1 cellular context compared by ENCODE assay signal in genomic region chr17:66775881-66776400, GRCh38.
TF ChIP-seq lines count a peak whose summit lies in the region.

No MANE protein-coding gene starts in this region.

TF ChIP-seq in SK-N-SH treated with all-trans-retinoic acid at 6 μM for 48 hours, 23 proteins besides CTCF, POLR2A, EP300 and RAD21 (continued from another document):
- TF ChIP-seq POU6F1 (CRISPR knock-in tag; IDR thresholded peaks at IDR 0.05; ENCODE audit: borderline replicate concordance, low read depth): no peak
- no peak for TF ChIP-seq GLIS3 (CRISPR knock-in tag; IDR thresholded peaks at IDR 0.05)
- no peak for TF ChIP-seq ARNTL (CRISPR knock-in tag; IDR thresholded peaks at IDR 0.05; ENCODE audit: borderline replicate concordance, low read depth)
- TF ChIP-seq CSDC2 (CRISPR knock-in tag; IDR thresholded peaks at IDR 0.05): no peak
- TF ChIP-seq ZNF70 (CRISPR knock-in tag; IDR thresholded peaks at IDR 0.05): no peak
- no peak for TF ChIP-seq PPARA (CRISPR knock-in tag; IDR thresholded peaks at IDR 0.05; ENCODE audit: borderline replicate concordance)
- TF ChIP-seq SNAI2 (CRISPR knock-in tag; IDR thresholded peaks at IDR 0.05): no peak
- no peak for TF ChIP-seq ZFP30 (CRISPR knock-in tag; IDR thresholded peaks at IDR 0.05)
- TF ChIP-seq RARB (CRISPR knock-in tag; IDR thresholded peaks at IDR 0.05): no peak
- TF ChIP-seq PATZ1 (CRISPR knock-in tag; IDR thresholded peaks at IDR 0.05; ENCODE audit: borderline replicate concordance): no peak
- no peak for TF ChIP-seq TCF4 (CRISPR knock-in tag; IDR thresholded peaks at IDR 0.05; ENCODE audit: borderline replicate concordance)
- no peak for TF ChIP-seq ISL1 (CRISPR knock-in tag; IDR thresholded peaks at IDR 0.05)
- no peak for TF ChIP-seq ESRRG (CRISPR knock-in tag; IDR thresholded peaks at IDR 0.05)
- TF ChIP-seq TOX (CRISPR knock-in tag; IDR thresholded peaks at IDR 0.05; ENCODE audit: borderline replicate concordance): no peak
- TF ChIP-seq TSHZ2 (CRISPR knock-in tag; IDR thresholded peaks at IDR 0.05): no peak
- no peak for TF ChIP-seq ZC3H10 (CRISPR knock-in tag; IDR thresholded peaks at IDR 0.05)
- TF ChIP-seq CREB5 (CRISPR knock-in tag; IDR thresholded peaks at IDR 0.05; ENCODE audit: low read depth): no peak
